In genomic region chr14:22780105-22780679, GRCh38 we compare ENCODE assay signal across 1 cellular context.
TF ChIP-seq lines count a peak whose summit lies in the region.

No MANE protein-coding gene starts in this region.

TF ChIP-seq in H1, 55 proteins besides CTCF, POLR2A, EP300 and RAD21:
- no peak for TF ChIP-seq BRCA1 (IDR thresholded peaks at IDR 0.05; ENCODE audit: low read depth, low read length)
- no peak for TF ChIP-seq HDAC2 (IDR thresholded peaks at IDR 0.05; ENCODE audit: borderline replicate concordance in 1 of 2, low read depth in 2 of 2, low read length in 2 of 2)
- TF ChIP-seq SUZ12 (IDR thresholded peaks at IDR 0.05; ENCODE audit: low read length) = no peak
- no peak for TF ChIP-seq KDM4A (IDR thresholded peaks at IDR 0.05; ENCODE audit: low read depth, low read length, severe bottlenecking)
- TF ChIP-seq TEAD4 (IDR thresholded peaks at IDR 0.05; ENCODE audit: low read depth, low read length) = no peak
- TF ChIP-seq SIX5 (IDR thresholded peaks at IDR 0.05; ENCODE audit: low read depth, low read length) = no peak
- TF ChIP-seq RXRA (IDR thresholded peaks at IDR 0.05; ENCODE audit: insufficient read depth, low read depth, low read length) = no peak
- TF ChIP-seq KDM1A (IDR thresholded peaks at IDR 0.05; ENCODE audit: borderline replicate concordance, low read length) = no peak
- TF ChIP-seq CREB1 (IDR thresholded peaks at IDR 0.05) = no peak
- no peak for TF ChIP-seq PHF8 (conservative IDR thresholded peaks at IDR 0.05; ENCODE audit: low read depth, low read length)
- no peak for TF ChIP-seq POLR2AphosphoS5 (IDR thresholded peaks at IDR 0.05; ENCODE audit: low read depth, low read length)
- no peak for TF ChIP-seq RFX5 (IDR thresholded peaks at IDR 0.05; ENCODE audit: borderline replicate concordance, low read depth, low read length)
- no peak for TF ChIP-seq JUN (IDR thresholded peaks at IDR 0.05; ENCODE audit: low read depth, low read length)
- no peak for TF ChIP-seq CHD1 (IDR thresholded peaks at IDR 0.05; ENCODE audit: low read depth, low read length)
- no peak for TF ChIP-seq EGR1 (IDR thresholded peaks at IDR 0.05; ENCODE audit: borderline replicate concordance, low read depth, low read length)
- TF ChIP-seq TAF1 (IDR thresholded peaks at IDR 0.05; ENCODE audit: low read depth, low read length) = no peak
- TF ChIP-seq BACH1 (IDR thresholded peaks at IDR 0.05; ENCODE audit: low read length) = no peak
TF ChIP-seq in H1: peak in this region for 0.
